ENCODE assay signal across 1 cellular context in the genomic region with DNA sequence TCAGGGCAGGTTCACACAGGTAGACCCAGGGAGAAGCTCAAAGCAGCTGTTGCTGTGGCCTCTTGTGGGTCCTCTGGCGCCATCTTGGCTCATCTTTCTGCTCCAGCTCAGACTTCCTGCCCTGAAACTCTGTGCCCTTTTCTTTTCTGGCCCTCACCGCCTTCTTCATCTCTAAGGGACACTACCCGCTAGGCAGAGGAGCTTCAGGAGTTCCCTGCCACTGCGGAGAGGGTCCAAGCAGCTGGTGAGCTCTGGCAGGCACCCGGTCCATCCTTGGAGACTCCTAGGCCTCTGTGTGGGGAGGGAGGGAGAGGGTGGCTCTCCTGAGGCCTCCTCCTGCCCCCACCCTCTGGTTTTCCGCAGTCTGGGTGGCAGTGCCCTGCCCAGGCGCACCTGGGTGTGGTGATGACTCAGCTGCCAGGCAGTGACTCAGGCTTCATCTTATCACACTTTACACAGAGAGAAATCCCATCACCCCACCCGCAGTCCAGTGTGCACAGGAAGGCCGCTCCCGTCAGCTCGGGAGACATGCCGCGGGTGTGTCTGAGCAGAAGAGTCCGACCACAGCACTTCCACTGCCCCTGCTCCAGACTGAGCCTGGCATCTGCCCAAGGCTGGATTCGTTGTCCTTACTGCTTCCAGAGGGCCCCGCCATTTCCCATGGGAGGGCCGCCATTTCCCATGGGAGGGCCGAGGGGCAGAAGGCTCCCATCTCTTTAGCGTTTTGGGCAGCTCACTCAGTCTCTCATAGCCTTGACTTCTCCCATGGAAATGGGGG.
TF ChIP-seq lines count a peak whose summit lies in the region.

No MANE protein-coding gene starts in this region.

TF ChIP-seq in K562, 482 proteins besides CTCF, POLR2A, EP300 and RAD21 (continued from another document and continues in another):
- TF ChIP-seq E2F8 (IDR thresholded peaks at IDR 0.05; ENCODE audit: low read depth, partially characterized antibody): no peak
- TF ChIP-seq NRF1 (conservative IDR thresholded peaks at IDR 0.05 in 1 of 2, IDR thresholded peaks at IDR 0.05 in 1 of 2): peak; percentile 64 to 68
- TF ChIP-seq ZNF766 (CRISPR knock-in tag; conservative IDR thresholded peaks at IDR 0.05): peak; percentile 55; the same call in 1 of the 2 replicates
- peak; percentile 96 for TF ChIP-seq SMARCA4 (IDR thresholded peaks at IDR 0.05)
- 0 out of 2 replicates have a peak, but pooled peaks have one; percentile 29 for TF ChIP-seq ZNF707 (CRISPR knock-in tag; conservative IDR thresholded peaks at IDR 0.05)
- no peak for TF ChIP-seq ZNF280A (IDR thresholded peaks at IDR 0.05; ENCODE audit: low read depth, partially characterized antibody)
- peak; percentile 55; the same call in 1 of the 2 replicates for TF ChIP-seq HINFP (tag; conservative IDR thresholded peaks at IDR 0.05; ENCODE audit: low read depth)
- TF ChIP-seq HNRNPK (IDR thresholded peaks at IDR 0.05; ENCODE audit: low read depth, low read length, poor library complexity, severe bottlenecking): no peak
- 0 out of 2 replicates have a peak, but pooled peaks have one; percentile 29 for TF ChIP-seq SUPT5H (IDR thresholded peaks at IDR 0.05)
- peak; percentile 44 to 75; a peak in 3 of 4 replicates for TF ChIP-seq KDM1A (IDR thresholded peaks at IDR 0.05)
- TF ChIP-seq MEF2D (tag; conservative IDR thresholded peaks at IDR 0.05; ENCODE audit: low read depth): peak; percentile 10; the same call in 1 of the 2 replicates
- TF ChIP-seq, protein P1, sequence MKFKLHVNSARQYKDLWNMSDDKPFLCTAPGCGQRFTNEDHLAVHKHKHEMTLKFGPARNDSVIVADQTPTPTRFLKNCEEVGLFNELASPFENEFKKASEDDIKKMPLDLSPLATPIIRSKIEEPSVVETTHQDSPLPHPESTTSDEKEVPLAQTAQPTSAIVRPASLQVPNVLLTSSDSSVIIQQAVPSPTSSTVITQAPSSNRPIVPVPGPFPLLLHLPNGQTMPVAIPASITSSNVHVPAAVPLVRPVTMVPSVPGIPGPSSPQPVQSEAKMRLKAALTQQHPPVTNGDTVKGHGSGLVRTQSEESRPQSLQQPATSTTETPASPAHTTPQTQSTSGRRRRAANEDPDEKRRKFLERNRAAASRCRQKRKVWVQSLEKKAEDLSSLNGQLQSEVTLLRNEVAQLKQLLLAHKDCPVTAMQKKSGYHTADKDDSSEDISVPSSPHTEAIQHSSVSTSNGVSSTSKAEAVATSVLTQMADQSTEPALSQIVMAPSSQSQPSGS (CRISPR knock-in tag; IDR thresholded peaks at IDR 0.05): no peak
- peak; percentile 55; the same call in 1 of the 2 replicates for TF ChIP-seq GABPB1 (CRISPR knock-in tag; IDR thresholded peaks at IDR 0.05)
- TF ChIP-seq ZNF316 (IDR thresholded peaks at IDR 0.05): peak; percentile 97
- TF ChIP-seq NONO (IDR thresholded peaks at IDR 0.05; ENCODE audit: low read depth in 2 of 2, low read length in 1 of 2): peak in 1 of 2 experiments; percentile 45; a peak in 1 of 4 replicates
- TF ChIP-seq YY1 (IDR thresholded peaks at IDR 0.05; ENCODE audit: borderline replicate concordance in 1 of 3, control insufficient read depth in 1 of 3, extremely low read depth in 1 of 3, insufficient read depth in 3 of 3, insufficient read length in 1 of 3, insufficient replicate concordance in 2 of 3, low read depth in 1 of 3, low read length in 2 of 3): peak; percentile 25 to 68 (median 51)
- 0 out of 2 replicates have a peak, but pooled peaks have one; percentile 34 for TF ChIP-seq REST (CRISPR knock-in tag; IDR thresholded peaks at IDR 0.05; ENCODE audit: low read depth)
- TF ChIP-seq NUFIP1 (IDR thresholded peaks at IDR 0.05; ENCODE audit: partially characterized antibody): peak; percentile 57
- peak in 1 of 2 experiments; percentile 91; a peak in 2 of 4 replicates for TF ChIP-seq RCOR1 (IDR thresholded peaks at IDR 0.05; ENCODE audit: borderline replicate concordance in 1 of 2, low read depth in 2 of 2, low read length in 2 of 2)
- 0 out of 2 replicates have a peak, but pooled peaks have one; percentile 37 for TF ChIP-seq ZNF449 (CRISPR knock-in tag; IDR thresholded peaks at IDR 0.05)
- no peak for TF ChIP-seq HLTF (IDR thresholded peaks at IDR 0.05)
- TF ChIP-seq, protein P2, sequence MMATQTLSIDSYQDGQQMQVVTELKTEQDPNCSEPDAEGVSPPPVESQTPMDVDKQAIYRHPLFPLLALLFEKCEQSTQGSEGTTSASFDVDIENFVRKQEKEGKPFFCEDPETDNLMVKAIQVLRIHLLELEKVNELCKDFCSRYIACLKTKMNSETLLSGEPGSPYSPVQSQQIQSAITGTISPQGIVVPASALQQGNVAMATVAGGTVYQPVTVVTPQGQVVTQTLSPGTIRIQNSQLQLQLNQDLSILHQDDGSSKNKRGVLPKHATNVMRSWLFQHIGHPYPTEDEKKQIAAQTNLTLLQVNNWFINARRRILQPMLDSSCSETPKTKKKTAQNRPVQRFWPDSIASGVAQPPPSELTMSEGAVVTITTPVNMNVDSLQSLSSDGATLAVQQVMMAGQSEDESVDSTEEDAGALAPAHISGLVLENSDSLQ (IDR thresholded peaks at IDR 0.05): peak; percentile 53
- TF ChIP-seq, protein P3, sequence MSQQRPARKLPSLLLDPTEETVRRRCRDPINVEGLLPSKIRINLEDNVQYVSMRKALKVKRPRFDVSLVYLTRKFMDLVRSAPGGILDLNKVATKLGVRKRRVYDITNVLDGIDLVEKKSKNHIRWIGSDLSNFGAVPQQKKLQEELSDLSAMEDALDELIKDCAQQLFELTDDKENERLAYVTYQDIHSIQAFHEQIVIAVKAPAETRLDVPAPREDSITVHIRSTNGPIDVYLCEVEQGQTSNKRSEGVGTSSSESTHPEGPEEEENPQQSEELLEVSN (IDR thresholded peaks at IDR 0.05; ENCODE audit: borderline replicate concordance in 1 of 2, extremely low read depth in 1 of 2, insufficient read depth in 1 of 2, insufficient read length in 1 of 2, low read depth in 1 of 2, low read length in 1 of 2, poor library complexity in 1 of 2, severe bottlenecking in 1 of 2): peak in 1 of 2 experiments; percentile 7
- TF ChIP-seq PML (IDR thresholded peaks at IDR 0.05; ENCODE audit: low read length): peak; percentile 44; the same call in 1 of the 2 replicates
- TF ChIP-seq PATZ1 (CRISPR knock-in tag; IDR thresholded peaks at IDR 0.05; ENCODE audit: borderline replicate concordance): no peak
- TF ChIP-seq VEZF1 (CRISPR knock-in tag; IDR thresholded peaks at IDR 0.05): peak; percentile 61
- no peak for TF ChIP-seq DNMT1 (IDR thresholded peaks at IDR 0.05)
- TF ChIP-seq DMBX1 (CRISPR knock-in tag; IDR thresholded peaks at IDR 0.05; ENCODE audit: borderline replicate concordance): peak; percentile 94
- TF ChIP-seq FOS (IDR thresholded peaks at IDR 0.05; ENCODE audit: extremely low read depth, insufficient read length): peak; percentile 65
- TF ChIP-seq SIN3A (IDR thresholded peaks at IDR 0.05; ENCODE audit: borderline replicate concordance in 2 of 2, control insufficient read depth in 1 of 2, low read depth in 2 of 2, low read length in 2 of 2): no peak; a peak in 1 of 4 replicates
- TF ChIP-seq TAF1 (IDR thresholded peaks at IDR 0.05; ENCODE audit: control insufficient read depth, extremely low read depth, insufficient read depth, low read length, severe bottlenecking): peak; percentile 53
- TF ChIP-seq CREB1 (IDR thresholded peaks at IDR 0.05): peak; percentile 47; the same call in 1 of the 2 replicates
- no peak for TF ChIP-seq CREB1 (CRISPR knock-in tag; IDR thresholded peaks at IDR 0.05)
- TF ChIP-seq KLF16 (IDR thresholded peaks at IDR 0.05): 0 out of 2 replicates have a peak, but pooled peaks have one; percentile 48
